In genomic region chr17:38134860-38135259, GRCh38 we compare ENCODE assay signal across 10 cellular contexts. TPM values are rescaled to one million over a fixed set of nuclear protein-coding genes. Genes with fewer than 3 reads are reported as not detected.
"Had no signal": no experiment of that assay in that cellular context is flagged by ENCODE, and none has a peak within 500 bp of the region (broad histone marks: within the 10 kb centered on the region; RNA-seq: fewer than 3 reads in every experiment).

No MANE protein-coding gene starts in this region.

RNA-seq across cellular contexts. Expression of gene TBC1D3E, which starts 7.1 kb away (rescaled TPM):
- total RNA-seq: cardiac septum, cerebellum, dermis microvascular lymphatic vessel endothelial cell, heart left ventricle, lower lobe of right lung, osteoblast, posterior vena cava, right cardiac atrium, uterus had no signal

RNA-seq across cellular contexts. Expression of gene TBC1D3, which starts 57.5 kb away (rescaled TPM):
- total RNA-seq: cardiac septum, cerebellum, dermis microvascular lymphatic vessel endothelial cell, endodermal cell, lower lobe of right lung, osteoblast, posterior vena cava, right cardiac atrium, uterus had no signal
